In the genomic region with DNA sequence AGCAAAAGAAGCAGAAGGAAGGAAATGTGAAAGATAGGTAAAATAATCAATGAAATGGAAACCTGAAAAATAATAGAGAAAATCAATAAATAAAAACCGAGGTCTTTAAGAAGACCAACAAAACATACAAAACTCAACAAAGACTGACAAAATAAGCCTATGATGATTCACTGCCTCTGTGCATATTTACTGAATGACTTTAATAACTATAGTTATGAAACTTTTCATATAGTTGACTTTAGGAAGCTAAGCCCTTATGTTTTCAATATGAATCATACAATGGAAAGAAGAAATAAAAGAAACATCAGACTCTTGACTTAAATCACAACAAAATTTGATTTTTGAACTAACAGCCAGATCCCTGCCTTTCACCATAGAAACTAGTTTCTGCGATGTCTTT, we compare ENCODE assay signal across 16 cellular contexts. TPM values are rescaled to one million over a fixed set of nuclear protein-coding genes. Genes with fewer than 3 reads are reported as not detected.
"Had no signal": no experiment of that assay in that cellular context is flagged by ENCODE, and none has a peak within 500 bp of the region (broad histone marks: within the 10 kb centered on the region; RNA-seq: fewer than 3 reads in every experiment).

No MANE protein-coding gene starts in this region.

RNA-seq across cellular contexts. Expression of a gene that starts 29.5 kb away (rescaled TPM):
- total RNA-seq: activated CD4-positive, alpha-beta memory T cell treated with anti-CD3 and anti-CD28 coated beads, Interleukin-2, amount 10 ng/mL, durations not matched to agents 7 days and 5 days; activated CD4-positive, alpha-beta T cell treated with anti-CD3 and anti-CD28 coated beads for 36 hours; activated CD4-positive, alpha-beta T cell treated with anti-CD3 and anti-CD28 coated beads, Interleukin-2, amount 10 ng/mL, durations not matched to agents 7 days and 5 days; activated CD8-positive, alpha-beta memory T cell treated with anti-CD3 and anti-CD28 coated beads, Interleukin-2, amount 10 ng/mL, durations not matched to agents 7 days and 5 days; activated CD8-positive, alpha-beta T cell treated with anti-CD3 and anti-CD28 coated beads, Interleukin-2, amount 10 ng/mL, durations not matched to agents 7 days and 5 days; activated naive CD8-positive, alpha-beta T cell treated with anti-CD3 and anti-CD28 coated beads, Interleukin-2, amount 10 ng/mL, durations not matched to agents 7 days and 5 days; activated T-helper 2 cell treated with anti-CD3 and anti-CD28 coated beads, Interferon-gamma antibody, Interleukin-2, Interleukin-4, amounts not matched to agents 10 μg/mL and 5 μg/mL and 100 μg/mL, durations not matched to agents 14 hours and 24 hours and 36 hours; ascending aorta; bronchial epithelial cell; cardiac muscle cell; T-cell; T-helper 1 cell treated with Interleukin-12 subunit alpha and Interleukin-12 subunit beta and Interleukin-4 antibody, amounts not matched to agents 30 ng/mL and 1 ng/mL, for 36 hours; T-helper 17 cell; T-helper 2 cell treated with Interferon-gamma antibody and Interleukin-4, amounts not matched to agents 100 ng/mL and 5 ng/mL, for 36 hours; WTC11 had no signal
- polyA plus RNA-seq: adipose tissue, cardiac muscle cell had no signal

RNA-seq across cellular contexts. Expression of a gene that starts 55.1 kb away (rescaled TPM):
- total RNA-seq: activated CD4-positive, alpha-beta memory T cell treated with anti-CD3 and anti-CD28 coated beads, Interleukin-2, amount 10 ng/mL, durations not matched to agents 7 days and 5 days; activated CD4-positive, alpha-beta T cell treated with anti-CD3 and anti-CD28 coated beads for 36 hours; activated CD4-positive, alpha-beta T cell treated with anti-CD3 and anti-CD28 coated beads, Interleukin-2, amount 10 ng/mL, durations not matched to agents 7 days and 5 days; activated CD8-positive, alpha-beta memory T cell treated with anti-CD3 and anti-CD28 coated beads, Interleukin-2, amount 10 ng/mL, durations not matched to agents 7 days and 5 days; activated CD8-positive, alpha-beta T cell treated with anti-CD3 and anti-CD28 coated beads, Interleukin-2, amount 10 ng/mL, durations not matched to agents 7 days and 5 days; activated naive CD8-positive, alpha-beta T cell treated with anti-CD3 and anti-CD28 coated beads, Interleukin-2, amount 10 ng/mL, durations not matched to agents 7 days and 5 days; activated T-helper 2 cell treated with anti-CD3 and anti-CD28 coated beads, Interferon-gamma antibody, Interleukin-2, Interleukin-4, amounts not matched to agents 10 μg/mL and 5 μg/mL and 100 μg/mL, durations not matched to agents 14 hours and 24 hours and 36 hours; ascending aorta; bronchial epithelial cell; cardiac muscle cell; T-cell; T-helper 1 cell treated with Interleukin-12 subunit alpha and Interleukin-12 subunit beta and Interleukin-4 antibody, amounts not matched to agents 30 ng/mL and 1 ng/mL, for 36 hours; T-helper 17 cell; T-helper 2 cell treated with Interferon-gamma antibody and Interleukin-4, amounts not matched to agents 100 ng/mL and 5 ng/mL, for 36 hours; WTC11 had no signal
- polyA plus RNA-seq: adipose tissue, cardiac muscle cell had no signal
